ENCODE assay signal across 8 cellular contexts in genomic region chr11:12862761-12863469, GRCh38.
DNase-seq lines count a peak whose midpoint lies in the region; TF ChIP-seq lines count a peak whose summit lies in the region.

No MANE protein-coding gene starts in this region.

- no peak overlapping the region for H2AK5ac ChIP-seq in H9 (ENCODE audit: insufficient read length, low read length)

- H3K79me2 ChIP-seq in H9 (ENCODE audit: insufficient read depth, low read length): no peaks in the 10 kb centered on the region

- H3K36me3 Mint-ChIP-seq in H9 (ENCODE audit: insufficient read depth in 1 of 3, low read depth in 3 of 3): peaks cover 0 to 10% (median 0%) of the 10 kb centered on the region in 3 experiments; a peak in 4 of 7 replicates

- in situ Hi-C loops in astrocyte of the cerebellum (cut with HindIII; ENCODE audit: low sequenced_read_pairs): no loop called here

- DNase-seq in H9 (peak; percentile 87), astrocyte of the cerebellum (ENCODE audit: low read depth) (peak; percentile 81), iPS DF 19.7 (ENCODE audit: low read depth, low spot score) (peak; percentile 56), sigmoid colon (peak; percentile 82), NOMO-1 treated with DMSO at 0.1 percent for 48 hours (lab: John Stamatoyannopoulos, UW; ENCODE audit: unreplicated experiment) (no peak), NAMALWA (ENCODE audit: low spot score) (no peak), COLO829 (ENCODE audit: low spot score) (no peak)
- DNase-seq in stimulated activated naive CD4-positive, alpha-beta T cell treated with Interleukin-2 at 50 U/mL for 16 hours (lab: John Stamatoyannopoulos, UW): no peak

- H3K27ac Mint-ChIP-seq in H9: peak overlapping the region; percentile 99 to 100 (median 100)

- H3K27me3 ChIP-seq in H9 (ENCODE audit: insufficient read depth, low read length): no peaks in the 10 kb centered on the region
- H3K27me3 ChIP-seq in sigmoid colon: no peaks in the 10 kb centered on the region

- peak overlapping the region; percentile 61 to 73 for H3K4me3 Mint-ChIP-seq in H9

- H3K56ac ChIP-seq in H9 (ENCODE audit: insufficient read length, low read depth, low read length): no peak overlapping the region

- no peak overlapping the region for H2BK15ac ChIP-seq in H9 (ENCODE audit: low read depth, low read length)

- H4K20me1 ChIP-seq in H9 (ENCODE audit: control insufficient read depth, insufficient read depth, insufficient read length): no peaks in the 10 kb centered on the region

- no peak overlapping the region for H4K8ac ChIP-seq in H9 (replicated peaks; ENCODE audit: insufficient read length, low read depth, low read length)

- no peaks in the 10 kb centered on the region for H3K23me2 ChIP-seq in H9 (ENCODE audit: insufficient read length, low read depth, low read length, poor library complexity, severe bottlenecking)

- H3K27me3 Mint-ChIP-seq in H9 (ENCODE audit: low read depth): no peaks in the 10 kb centered on the region

- H3K4ac ChIP-seq in H9 (ENCODE audit: low read depth, low read length): peak overlapping the region; percentile 88; the same call in 1 of the 2 replicates

- intact Hi-C loops in sigmoid colon (cut with DNase I): no loop called here

- H3K4me2 ChIP-seq in H9 (ENCODE audit: insufficient read depth, insufficient read length, low read length): peak overlapping the region; percentile 43

- H3K4me3 ChIP-seq in astrocyte of the cerebellum (ENCODE audit: low read depth, low read length) (no peak overlapping the region), sigmoid colon (peak overlapping the region in 3 of 4 donors; percentile 2 to 16 (median 5))

- H2BK120ac ChIP-seq in H9 (ENCODE audit: low read depth, low read length, poor library complexity, severe bottlenecking): peak overlapping the region; percentile 91

- peaks cover 25% of the 10 kb centered on the region; the same call in 1 of the 2 replicates for H3K4me1 ChIP-seq in H9 (ENCODE audit: insufficient read depth, low read length)
- H3K4me1 ChIP-seq in sigmoid colon: peaks cover 0 to 73% (median 51%) of the 10 kb centered on the region in 4 donors

- no peak overlapping the region for H3T11ph ChIP-seq in H9 (ENCODE audit: low read length)

- no peak overlapping the region for H4K91ac ChIP-seq in H9 (ENCODE audit: insufficient read length, low read depth, low read length)

- no peak overlapping the region for H3K23ac ChIP-seq in H9 (ENCODE audit: insufficient read length, low read depth, low read length)

- TF ChIP-seq CTCF in H9 (conservative IDR thresholded peaks at IDR 0.05) (no peak), astrocyte of the cerebellum (IDR thresholded peaks at IDR 0.05; ENCODE audit: low read depth, low read length, missing control alignments) (no peak), sigmoid colon (IDR thresholded peaks at IDR 0.05) (no peak)

- H3K27ac ChIP-seq in H9 (ENCODE audit: insufficient read length, low read depth, low read length) (peak overlapping the region; percentile 100), sigmoid colon (peak overlapping the region; percentile 23 to 80 (median 76))

- H3K9me3 Mint-ChIP-seq in H9: no peaks in the 10 kb centered on the region; a peak in 1 of 5 replicates

- no peak overlapping the region for H2AFZ ChIP-seq in H9 (ENCODE audit: low read length)

- no peak for TF ChIP-seq EP300 in sigmoid colon (IDR thresholded peaks at IDR 0.05)

- no peak overlapping the region for H4K5ac ChIP-seq in H9 (ENCODE audit: insufficient read length, low read depth, low read length)

- peak overlapping the region; percentile 63 for H3K18ac ChIP-seq in H9 (ENCODE audit: insufficient read length, low read depth, low read length)

- H3K9me3 ChIP-seq in H9 (ENCODE audit: control insufficient read depth, low read depth, low read length) (no peaks in the 10 kb centered on the region), sigmoid colon (no peaks in the 10 kb centered on the region)

- H3K9ac ChIP-seq in H9 (ENCODE audit: extremely low read depth, insufficient read length, low read length): peak overlapping the region; percentile 43

- TF ChIP-seq POLR2A in sigmoid colon (IDR thresholded peaks at IDR 0.05): no peak

- H3K14ac ChIP-seq in H9 (ENCODE audit: insufficient read depth, low read length): peak overlapping the region; percentile 57; the same call in 1 of the 2 replicates

- no peaks in the 10 kb centered on the region for H3K79me1 ChIP-seq in H9 (ENCODE audit: insufficient read depth, low read depth, low read length, poor library complexity, severe bottlenecking)

- peak overlapping the region; percentile 68 for H2BK5ac ChIP-seq in H9 (ENCODE audit: insufficient read length, low read length)

- H3K4me1 Mint-ChIP-seq in H9: peaks cover 73 to 74% of the 10 kb centered on the region in 2 experiments

- no peak overlapping the region for H2BK20ac ChIP-seq in H9 (ENCODE audit: low read depth, low read length, poor library complexity, severe bottlenecking)

- H2BK12ac ChIP-seq in H9 (ENCODE audit: insufficient read length, low read depth, low read length): peak overlapping the region; percentile 98

- WGBS in H9 (ENCODE audit: extremely low coverage, insufficient read length, low lambda C conversion rate): no CpG with 5 or more reads among the region's 11 CpGs
- 52 to 73% methylated on average over 11 of the region's 11 CpGs for WGBS in sigmoid colon, 2 donors

- H3K36me3 ChIP-seq in sigmoid colon: no peaks in the 10 kb centered on the region

Comparison
In these comparisons a context has a peak if more than half of its experiments do, and no peak if none do; other contexts are left out.
1. DNase-seq: peak in H9 (single experiment), astrocyte of the cerebellum (single experiment), iPS DF 19.7 (single experiment) and sigmoid colon (single experiment); none in NOMO-1 treated with DMSO at 0.1 percent for 48 hours (single experiment), stimulated activated naive CD4-positive, alpha-beta T cell treated with Interleukin-2 at 50 U/mL for 16 hours (single experiment), NAMALWA (single experiment) and COLO829 (single experiment).